Comparison of ENCODE assay signal across 11 cellular contexts in the genomic region with DNA sequence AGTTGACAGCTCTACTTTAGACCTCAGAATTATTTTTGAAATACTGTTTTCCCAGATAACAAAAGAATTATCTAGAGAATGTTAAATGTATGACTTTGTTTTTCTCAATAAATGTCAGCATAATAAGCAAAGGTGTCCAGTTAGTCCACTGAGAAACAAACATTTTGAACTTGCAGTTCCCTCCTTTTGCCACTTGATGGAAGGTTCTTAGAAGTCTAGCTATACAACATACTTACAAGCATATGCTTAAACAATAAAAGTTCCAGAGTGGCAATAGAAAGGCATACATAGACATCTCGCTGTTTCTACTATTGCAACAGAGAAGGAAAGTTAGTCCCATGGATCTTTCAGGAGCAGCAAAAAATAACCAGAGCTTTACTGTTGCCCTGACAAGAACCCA. TPM values are rescaled to one million over a fixed set of nuclear protein-coding genes. Genes with fewer than 3 reads are reported as not detected.
DNase-seq lines count a peak whose midpoint lies in the region; ATAC-seq, FAIRE-seq and TF ChIP-seq lines count a peak whose summit lies in the region.
"Had no signal": no experiment of that assay in that cellular context is flagged by ENCODE, and none has a peak within 500 bp of the region (broad histone marks: within the 10 kb centered on the region; RNA-seq: fewer than 3 reads in every experiment).

No MANE protein-coding gene starts in this region.

- H3K27me3 ChIP-seq in OCI-LY1 (ENCODE audit: insufficient read depth, low read length) (no peaks in the 10 kb centered on the region), pancreas (no peaks in the 10 kb centered on the region)
- H3K27me3 ChIP-seq in CD8-positive, alpha-beta memory T cell (ENCODE audit: insufficient read depth, low read length, poor library complexity, severe bottlenecking): no peaks in the 10 kb centered on the region

- H3K27ac Mint-ChIP-seq in osteocyte (ENCODE audit: unreplicated experiment): no peak overlapping the region
- no peak overlapping the region for H3K27ac Mint-ChIP-seq in activated CD4-positive, alpha-beta memory T cell treated with anti-CD3 and anti-CD28 coated beads, Interleukin-2, amount 10 ng/mL, durations not matched to agents 7 days and 5 days
- H3K27ac Mint-ChIP-seq in CD8-positive, alpha-beta memory T cell: no peak overlapping the region
- H3K27ac Mint-ChIP-seq: activated CD4-positive, alpha-beta memory T cell treated with anti-CD3 and anti-CD28 coated beads for 36 hours had no signal

- H3K27me3 Mint-ChIP-seq in osteocyte (ENCODE audit: unreplicated experiment): no peaks in the 10 kb centered on the region
- H3K27me3 Mint-ChIP-seq in activated CD4-positive, alpha-beta memory T cell treated with anti-CD3 and anti-CD28 coated beads, Interleukin-2, amount 10 ng/mL, durations not matched to agents 7 days and 5 days: no peaks in the 10 kb centered on the region
- peaks cover 0 to 2% of the 10 kb centered on the region in 2 donors for H3K27me3 Mint-ChIP-seq in CD8-positive, alpha-beta memory T cell
- H3K27me3 Mint-ChIP-seq: activated CD4-positive, alpha-beta memory T cell treated with anti-CD3 and anti-CD28 coated beads for 36 hours had no signal

- no peak overlapping the region for H3K4me2 ChIP-seq in OCI-LY1 (ENCODE audit: low read length)

- H2AFZ ChIP-seq in OCI-LY1 (ENCODE audit: low read length): no peak overlapping the region

- no peak for FAIRE-seq in pancreas (lab: Jason Lieb, UNC)
- FAIRE-seq: GM12892 had no signal

- peaks cover 95% of the 10 kb centered on the region for H3K36me3 ChIP-seq in OCI-LY1 (ENCODE audit: insufficient read depth, low read length)
- peaks cover 3 to 64% (median 4%) of the 10 kb centered on the region in 3 donors for H3K36me3 ChIP-seq in pancreas
- H3K36me3 ChIP-seq in CD8-positive, alpha-beta memory T cell (ENCODE audit: insufficient read depth, low read length): peaks cover 56% of the 10 kb centered on the region

- intact Hi-C loops in pancreas (cut with DNase I): no loop called here

- no peaks in the 10 kb centered on the region for H3K79me2 ChIP-seq in OCI-LY1 (ENCODE audit: insufficient read depth, low read length)

- H3K27ac ChIP-seq in OCI-LY1 (ENCODE audit: low read depth, low read length, poor library complexity, severe bottlenecking): no peak overlapping the region
- no peak overlapping the region for H3K27ac ChIP-seq in pancreas
- no peak overlapping the region for H3K27ac ChIP-seq in CD8-positive, alpha-beta memory T cell (ENCODE audit: low read depth, low read length)

- no peaks in the 10 kb centered on the region for H3K9me3 Mint-ChIP-seq in osteocyte (ENCODE audit: unreplicated experiment)
- H3K9me3 Mint-ChIP-seq in activated CD4-positive, alpha-beta memory T cell treated with anti-CD3 and anti-CD28 coated beads, Interleukin-2, amount 10 ng/mL, durations not matched to agents 7 days and 5 days: no peaks in the 10 kb centered on the region
- H3K9me3 Mint-ChIP-seq in CD8-positive, alpha-beta memory T cell: no peaks in the 10 kb centered on the region
- H3K9me3 Mint-ChIP-seq: activated CD4-positive, alpha-beta memory T cell treated with anti-CD3 and anti-CD28 coated beads for 36 hours had no signal

- CTCF ChIA-PET in activated CD4-positive, alpha-beta memory T cell treated with anti-CD3 and anti-CD28 coated beads, Interleukin-2, amount 10 ng/mL, durations not matched to agents 7 days and 5 days (lab: Charles Lee): interaction anchor here (1.2 to 1.7 kb wide), 3 partner anchors 8 to 131 kb away, joined by 4 to 10 read pairs (median 6); no protein-coding TSS in a partner anchor
- CTCF ChIA-PET in CD8-positive, alpha-beta memory T cell (lab: Charles Lee): interaction anchor here (0.8 kb wide), 1 partner anchor 8 kb away, joined by 4 read pairs; no protein-coding TSS in a partner anchor

- H3K4me3 ChIP-seq in OCI-LY1 (ENCODE audit: low read depth, low read length, poor library complexity, severe bottlenecking) (no peak overlapping the region), pancreas (no peak overlapping the region)
- H3K4me3 ChIP-seq in CD8-positive, alpha-beta memory T cell (ENCODE audit: low read length): no peak overlapping the region

- no peak overlapping the region for H3K4me3 Mint-ChIP-seq in osteocyte (ENCODE audit: unreplicated experiment)
- H3K4me3 Mint-ChIP-seq in activated CD4-positive, alpha-beta memory T cell treated with anti-CD3 and anti-CD28 coated beads, Interleukin-2, amount 10 ng/mL, durations not matched to agents 7 days and 5 days: no peak overlapping the region
- H3K4me3 Mint-ChIP-seq in CD8-positive, alpha-beta memory T cell: no peak overlapping the region
- H3K4me3 Mint-ChIP-seq: activated CD4-positive, alpha-beta memory T cell treated with anti-CD3 and anti-CD28 coated beads for 36 hours had no signal

- H3K9me3 ChIP-seq in OCI-LY1 (ENCODE audit: low read length) (no peaks in the 10 kb centered on the region), pancreas (no peaks in the 10 kb centered on the region)
- no peaks in the 10 kb centered on the region for H3K9me3 ChIP-seq in CD8-positive, alpha-beta memory T cell (ENCODE audit: low read length)

- H3F3A ChIP-seq in OCI-LY1 (ENCODE audit: insufficient read depth, low read length): no peaks in the 10 kb centered on the region

- peaks cover 10% of the 10 kb centered on the region for H3K4me1 ChIP-seq in OCI-LY1 (ENCODE audit: insufficient read depth, low read length, severe bottlenecking)
- H3K4me1 ChIP-seq in pancreas: no peaks in the 10 kb centered on the region
- no peaks in the 10 kb centered on the region for H3K4me1 ChIP-seq in CD8-positive, alpha-beta memory T cell (ENCODE audit: insufficient read depth, low read length)

- no peaks in the 10 kb centered on the region for H3K4me1 Mint-ChIP-seq in osteocyte (ENCODE audit: unreplicated experiment)
- no peaks in the 10 kb centered on the region for H3K4me1 Mint-ChIP-seq in activated CD4-positive, alpha-beta memory T cell treated with anti-CD3 and anti-CD28 coated beads, Interleukin-2, amount 10 ng/mL, durations not matched to agents 7 days and 5 days
- H3K4me1 Mint-ChIP-seq in CD8-positive, alpha-beta memory T cell: peaks cover 4 to 7% (median 5%) of the 10 kb centered on the region in 3 donors

- 94 to 96% methylated on average over 1 of the region's 1 CpG for WGBS in pancreas, 2 donors

- TF ChIP-seq CTCF in GM10266 (IDR thresholded peaks at IDR 0.05; ENCODE audit: control insufficient read depth, insufficient read depth, low read depth, missing control alignments) (peak; percentile 14), OCI-LY1 (IDR thresholded peaks at IDR 0.05; ENCODE audit: low read length) (peak; percentile 41; the same call in 1 of the 2 replicates), osteocyte (IDR thresholded peaks at IDR 0.05) (peak; percentile 37), pancreas (IDR thresholded peaks at IDR 0.05) (no peak)

- ATAC-seq in pancreas: no peak

- peaks cover 57% of the 10 kb centered on the region for H3K36me3 Mint-ChIP-seq in osteocyte (ENCODE audit: unreplicated experiment)
- peaks cover 61% of the 10 kb centered on the region for H3K36me3 Mint-ChIP-seq in activated CD4-positive, alpha-beta memory T cell treated with anti-CD3 and anti-CD28 coated beads, Interleukin-2, amount 10 ng/mL, durations not matched to agents 7 days and 5 days (ENCODE audit: low read depth)
- H3K36me3 Mint-ChIP-seq in CD8-positive, alpha-beta memory T cell: peaks cover 0 to 93% (median 35%) of the 10 kb centered on the region in 3 donors

- no peak for DNase-seq in GM10266 (ENCODE audit: extremely low spot score)
- DNase-seq in dermis blood vessel endothelial cell: peak; percentile 43
- no peak for DNase-seq in osteocyte (ENCODE audit: extremely low spot score, unreplicated experiment)
- no peak for DNase-seq in pancreas
- DNase-seq in activated CD4-positive, alpha-beta memory T cell treated with anti-CD3 and anti-CD28 coated beads, Interleukin-2, amount 10 ng/mL, durations not matched to agents 7 days and 5 days: no peak
- no peak for DNase-seq in activated CD4-positive, CD25-positive, alpha-beta regulatory T cell (lab: John Stamatoyannopoulos, UW)
- no peak for DNase-seq in CD8-positive, alpha-beta memory T cell
- DNase-seq: activated CD4-positive, alpha-beta memory T cell treated with anti-CD3 and anti-CD28 coated beads for 36 hours; H7 had no signal

- no peak overlapping the region for H3K9ac ChIP-seq in OCI-LY1 (ENCODE audit: low read length)

- no peaks in the 10 kb centered on the region for H3K9me2 ChIP-seq in OCI-LY1 (ENCODE audit: low read depth, low read length)

- no peaks in the 10 kb centered on the region for H4K20me1 ChIP-seq in OCI-LY1 (ENCODE audit: insufficient read depth, low read length)

- POLR2A ChIA-PET in activated CD4-positive, alpha-beta memory T cell treated with anti-CD3 and anti-CD28 coated beads, Interleukin-2, amount 10 ng/mL, durations not matched to agents 7 days and 5 days (lab: Charles Lee): interaction anchor here (1.4 kb wide), 1 partner anchor 12 kb away, joined by 7 read pairs; a partner anchor contains a TSS
- POLR2A ChIA-PET in CD8-positive, alpha-beta memory T cell (lab: Charles Lee): no interaction called here

RNA-seq across cellular contexts. Expression of a gene that starts 11.8 kb away (rescaled TPM):
- total RNA-seq in dermis blood vessel endothelial cell (99.9 and 147 TPM in 2 replicates), osteocyte (122 and 130 TPM in 2 replicates), pancreas (10 to 100 TPM; 53.4 to 73.2 (median 67.0) TPM)
- 10 to 100 TPM; 39.6 to 78.4 TPM for polyA plus RNA-seq in pancreas
- total RNA-seq in activated CD4-positive, alpha-beta memory T cell treated with anti-CD3 and anti-CD28 coated beads, Interleukin-2, amount 10 ng/mL, durations not matched to agents 7 days and 5 days: 100 to 1,000 TPM; 103 to 104 TPM
- total RNA-seq in CD8-positive, alpha-beta memory T cell: 100 to 1,000 TPM; 156 to 157 TPM
- polyA plus RNA-seq in CD8-positive, alpha-beta memory T cell: 133 TPM

RNA-seq across cellular contexts. Expression of a gene that starts 16.9 kb away (rescaled TPM):
- not detected in 2 replicates for total RNA-seq in dermis blood vessel endothelial cell
- total RNA-seq in osteocyte: not detected in 2 replicates
- not detected for total RNA-seq in pancreas
- not detected for polyA plus RNA-seq in pancreas
- total RNA-seq in activated CD4-positive, alpha-beta memory T cell treated with anti-CD3 and anti-CD28 coated beads, Interleukin-2, amount 10 ng/mL, durations not matched to agents 7 days and 5 days: not detected
- total RNA-seq in CD8-positive, alpha-beta memory T cell: not detected
- not detected for polyA plus RNA-seq in CD8-positive, alpha-beta memory T cell
- total RNA-seq: activated CD4-positive, alpha-beta memory T cell treated with anti-CD3 and anti-CD28 coated beads for 36 hours; H7 had no signal

RNA-seq across cellular contexts. Expression of a gene that starts 40.0 kb away (rescaled TPM):
- total RNA-seq in dermis blood vessel endothelial cell (not detected in 2 replicates), osteocyte (not detected in 2 replicates), pancreas (not detected)
- under 1 TPM in 1 of 2 donors, not detected in 1; 0.09 TPM for polyA plus RNA-seq in pancreas
- not detected for total RNA-seq in activated CD4-positive, alpha-beta memory T cell treated with anti-CD3 and anti-CD28 coated beads, Interleukin-2, amount 10 ng/mL, durations not matched to agents 7 days and 5 days
- total RNA-seq in CD8-positive, alpha-beta memory T cell: not detected
- polyA plus RNA-seq in CD8-positive, alpha-beta memory T cell: not detected
- total RNA-seq: activated CD4-positive, alpha-beta memory T cell treated with anti-CD3 and anti-CD28 coated beads for 36 hours; H7 had no signal

Comparison
In these comparisons a context has a peak if more than half of its experiments do, and no peak if none do; other contexts are left out.
1. CTCF ChIP-seq: peak in GM10266 (single experiment), OCI-LY1 (single experiment) and osteocyte (single experiment); none in pancreas (0 of 4).